Comparison of ENCODE assay signal across 12 cellular contexts in genomic region chr1:207362962-207363858, GRCh38. TPM values are rescaled to one million over a fixed set of nuclear protein-coding genes. Genes with fewer than 3 reads are reported as not detected.
DNase-seq lines count a peak whose midpoint lies in the region; ATAC-seq, FAIRE-seq and TF ChIP-seq lines count a peak whose summit lies in the region.
"Had no signal": no experiment of that assay in that cellular context is flagged by ENCODE, and none has a peak within 500 bp of the region (broad histone marks: within the 10 kb centered on the region; RNA-seq: fewer than 3 reads in every experiment).

No MANE protein-coding gene starts in this region.

- peaks cover 5% of the 10 kb centered on the region for H3K36me3 ChIP-seq in CD8-positive, alpha-beta T cell (ENCODE audit: insufficient read depth, low read length)
- peaks cover 45% of the 10 kb centered on the region for H3K36me3 ChIP-seq in lower lobe of right lung

- TF ChIP-seq CTCF in CD8-positive, alpha-beta T cell (IDR thresholded peaks at IDR 0.05) = no peak
- no peak for TF ChIP-seq CTCF in lower lobe of right lung (IDR thresholded peaks at IDR 0.05)

- no peaks in the 10 kb centered on the region for H3K27me3 Mint-ChIP-seq in CD8-positive, alpha-beta T cell (ENCODE audit: low read depth)
- no peaks in the 10 kb centered on the region for H3K27me3 Mint-ChIP-seq in activated T-helper 17 cell treated with anti-CD3 and anti-CD28 coated beads, Interleukin-2, amount 50 U/mL, for 72 hours

- H3K27ac Mint-ChIP-seq in CD8-positive, alpha-beta T cell = no peak overlapping the region
- H3K27ac Mint-ChIP-seq in activated T-helper 17 cell treated with anti-CD3 and anti-CD28 coated beads, Interleukin-2, amount 50 U/mL, for 72 hours = no peak overlapping the region

- no peaks in the 10 kb centered on the region for H3K27me3 ChIP-seq in CD8-positive, alpha-beta T cell (ENCODE audit: insufficient read depth, low read length)
- no peaks in the 10 kb centered on the region for H3K27me3 ChIP-seq in lower lobe of right lung (ENCODE audit: low read depth)
- H3K27me3 ChIP-seq: body of pancreas had no signal

- no peaks in the 10 kb centered on the region for H3K9me3 ChIP-seq in CD8-positive, alpha-beta T cell (ENCODE audit: low read length)
- no peaks in the 10 kb centered on the region for H3K9me3 ChIP-seq in lower lobe of right lung
- H3K9me3 ChIP-seq: body of pancreas had no signal

- intact Hi-C loops in CD8-positive, alpha-beta T cell (cut with DNase I, micrococcal nuclease) = loop anchor here (1.0 to 5.0 kb wide), 2 partner anchors 36 to 42 kb away; partner anchors contain the start of gene CD55 (in 1 of the 2)
- intact Hi-C loops in lower lobe of right lung (cut with DNase I) = no loop called here

- peaks cover 33% of the 10 kb centered on the region for H3K36me3 Mint-ChIP-seq in CD8-positive, alpha-beta T cell
- H3K36me3 Mint-ChIP-seq in activated T-helper 17 cell treated with anti-CD3 and anti-CD28 coated beads, Interleukin-2, amount 50 U/mL, for 72 hours (ENCODE audit: low read depth) = peaks cover 34% of the 10 kb centered on the region

- no peak overlapping the region for H3K27ac ChIP-seq in CD8-positive, alpha-beta T cell (ENCODE audit: low read depth, low read length)
- no peak overlapping the region for H3K27ac ChIP-seq in lower lobe of right lung
- H3K27ac ChIP-seq: body of pancreas, PC-9 had no signal

- TF ChIP-seq POLR2A in H54 (IDR thresholded peaks at IDR 0.05; ENCODE audit: low read depth, low read length) = no peak

- POLR2A ChIA-PET in CD8-positive, alpha-beta T cell (lab: Charles Lee) = interaction anchor here (0.6 to 1.1 kb wide), 3 partner anchors 42 to 230 kb away, joined by 3 to 7 read pairs (median 3); partner anchors contain the start of gene CD55

- CTCF ChIA-PET in CD8-positive, alpha-beta T cell (lab: Charles Lee) = interaction anchor here (1.0 to 1.6 kb wide), 3 partner anchors 14 to 42 kb away, joined by 3 to 7 read pairs (median 6); partner anchors contain the start of gene CD55

- no peak overlapping the region for H3K4me3 Mint-ChIP-seq in CD8-positive, alpha-beta T cell
- no peak overlapping the region for H3K4me3 Mint-ChIP-seq in activated T-helper 17 cell treated with anti-CD3 and anti-CD28 coated beads, Interleukin-2, amount 50 U/mL, for 72 hours

- peak in 2 of 7 experiments; percentile 25 to 26 for DNase-seq in CD8-positive, alpha-beta T cell
- no peak for DNase-seq in H54 (ENCODE audit: insufficient read length, low spot score)
- DNase-seq in lower lobe of right lung = no peak
- no peak for DNase-seq in DMS53 (lab: John Stamatoyannopoulos, UW)
- DNase-seq in NK-92 (lab: John Stamatoyannopoulos, UW; ENCODE audit: unreplicated experiment) = no peak
- DNase-seq: body of pancreas, DMS79, NCI-H187 treated with DMSO at 0.1 percent for 48 hours, PC-9 had no signal

- no peaks in the 10 kb centered on the region for H3K9me3 Mint-ChIP-seq in CD8-positive, alpha-beta T cell
- H3K9me3 Mint-ChIP-seq in activated T-helper 17 cell treated with anti-CD3 and anti-CD28 coated beads, Interleukin-2, amount 50 U/mL, for 72 hours = no peaks in the 10 kb centered on the region

- peaks cover 34% of the 10 kb centered on the region for H3K4me1 ChIP-seq in CD8-positive, alpha-beta T cell (ENCODE audit: insufficient read depth, low read length)
- no peaks in the 10 kb centered on the region for H3K4me1 ChIP-seq in lower lobe of right lung
- H3K4me1 ChIP-seq: body of pancreas had no signal

- no peak overlapping the region for H3K4me3 ChIP-seq in CD8-positive, alpha-beta T cell (ENCODE audit: low read depth, low read length)
- H3K4me3 ChIP-seq in lower lobe of right lung = no peak overlapping the region
- H3K4me3 ChIP-seq: body of pancreas, PC-9 had no signal

- peaks cover 8% of the 10 kb centered on the region for H3K4me1 Mint-ChIP-seq in CD8-positive, alpha-beta T cell (ENCODE audit: low read depth)
- H3K4me1 Mint-ChIP-seq in activated T-helper 17 cell treated with anti-CD3 and anti-CD28 coated beads, Interleukin-2, amount 50 U/mL, for 72 hours = no peaks in the 10 kb centered on the region

- ATAC-seq in CD8-positive, alpha-beta T cell = peak; percentile 93
- ATAC-seq in activated T-helper 17 cell treated with anti-CD3 and anti-CD28 coated beads, Interleukin-2, amount 50 U/mL, for 72 hours (replicated peaks) = peak; percentile 90
- peak; percentile 55 to 57 for ATAC-seq in lower lobe of right lung
- no peak for ATAC-seq in HG03521 (IDR thresholded peaks at IDR 0.05; ENCODE audit: unreplicated experiment)
- no peak for ATAC-seq in HG03432 (IDR thresholded peaks at IDR 0.05; ENCODE audit: unreplicated experiment)
- ATAC-seq: body of pancreas had no signal

- FAIRE-seq in H54 (lab: Jason Lieb, UNC) = peak; percentile 23

RNA-seq across cellular contexts. Expression of gene CD55, which starts 41.7 kb away (rescaled TPM):
- total RNA-seq in CD8-positive, alpha-beta T cell = 100 to 1,000 TPM; 256 to 261 TPM
- 10 to 100 TPM; 29.0 to 61.8 TPM for total RNA-seq in activated T-helper 17 cell treated with anti-CD3 and anti-CD28 coated beads, Interleukin-2, amount 50 U/mL, for 72 hours
- 356 TPM for total RNA-seq in lower lobe of right lung

Comparison
In these comparisons a context has a peak if more than half of its experiments do, and no peak if none do; other contexts are left out.
1. ATAC-seq: peak in CD8-positive, alpha-beta T cell (single experiment), activated T-helper 17 cell treated with anti-CD3 and anti-CD28 coated beads, Interleukin-2, amount 50 U/mL, for 72 hours (single experiment) and lower lobe of right lung (2 of 2); none in HG03521 (single experiment) and HG03432 (single experiment).